In genomic region chr22:32721328-32722180, GRCh38 we compare ENCODE assay signal across 25 cellular contexts.
A peak's percentile ranks its signal among the peaks of the same experiment; 100 is the strongest.
DNase-seq lines count a peak whose midpoint lies in the region; ATAC-seq, FAIRE-seq and TF ChIP-seq lines count a peak whose summit lies in the region.
"Had no signal": no experiment of that assay in that cellular context is flagged by ENCODE, and none has a peak within 500 bp of the region (broad histone marks: within the 10 kb centered on the region; RNA-seq: fewer than 3 reads in every experiment).

No MANE protein-coding gene starts in this region.

- H2AK9ac ChIP-seq in IMR-90 (replicated peaks; ENCODE audit: low read depth, low read length, poor library complexity) = peak overlapping the region; percentile 43

- CTCF ChIA-PET in IMR-90 (lab: Yijun Ruan, JAX) = interaction anchor here (1.3 kb wide), 1 partner anchor 75 kb away, joined by 4 read pairs; no protein-coding TSS in a partner anchor

- peaks cover 28% of the 10 kb centered on the region for H3K9me1 ChIP-seq in IMR-90 (ENCODE audit: insufficient read depth, low read length)

- H3K4me2 ChIP-seq in BLaER1 treated with 17β-estradiol and CSF1 and Interleukin-3, amounts not matched to agents 10 nM and 100 nM = peak overlapping the region; percentile 30 to 88 (median 82); a peak in 21 of 22 replicates
- H3K4me2 ChIP-seq in IMR-90 (ENCODE audit: low read depth, low read length) = no peak overlapping the region

- H2BK20ac ChIP-seq in IMR-90 (ENCODE audit: low read depth, low read length) = peak overlapping the region; percentile 76; the same call in 1 of the 2 replicates

- no peak overlapping the region for H3K56ac ChIP-seq in IMR-90 (ENCODE audit: extremely low read depth, insufficient read depth, low read length)

- intact Hi-C loops in IMR-90 (cut with micrococcal nuclease) (loop anchor here (5.0 kb wide), 1 partner anchor 39 kb away; no protein-coding TSS in a partner anchor), natural killer cell (cut with micrococcal nuclease) (no loop called here)

- peaks cover 66% of the 10 kb centered on the region for H3K4me1 Mint-ChIP-seq in chondrocyte (ENCODE audit: low read depth)
- peaks cover 35 to 37% of the 10 kb centered on the region in 2 donors for H3K4me1 Mint-ChIP-seq in natural killer cell

- POLR2A ChIA-PET in IMR-90 (lab: Charles Lee; ENCODE audit: unreplicated experiment) = no interaction called here

- H3K27ac Mint-ChIP-seq in chondrocyte (ENCODE audit: unreplicated experiment) = peak overlapping the region; percentile 76
- H3K27ac Mint-ChIP-seq in natural killer cell = no peak overlapping the region

- in situ Hi-C loops in IMR-90 (cut with MboI; ENCODE audit: low sequenced_read_pairs) = no loop called here

- H3K79me1 ChIP-seq in IMR-90 (ENCODE audit: low read depth in 1 of 2, low read length in 2 of 2) = no peaks in the 10 kb centered on the region; a peak in 1 of 4 replicates

- peak overlapping the region; percentile 11 for H2BK5ac ChIP-seq in IMR-90 (ENCODE audit: low read depth, low read length, poor library complexity, severe bottlenecking)

- H2AFZ ChIP-seq in IMR-90 (replicated peaks; ENCODE audit: low read length, poor library complexity) = no peak overlapping the region

- dilution Hi-C loops in IMR-90 (cut with HindIII; ENCODE audit: low sequenced_read_pairs, unreplicated experiment) = no loop called here

- BruUV-seq in IMR-90 (replicated peaks; lab: Mats Ljungman, UMichigan) = no TSS peak

- 100% methylated on average over 4 of the region's 5 CpGs; no CpG with 5 or more reads in 1 of the 2 experiments for WGBS in IMR-90 (ENCODE audit: extremely low coverage in 2 of 2, insufficient read length in 1 of 2), 2 experiments

- H3K27me3 Mint-ChIP-seq in chondrocyte (ENCODE audit: low read depth) = peaks cover 3% of the 10 kb centered on the region
- H3K27me3 Mint-ChIP-seq in natural killer cell (ENCODE audit: low read depth in 2 of 2) = peaks cover 7 to 13% of the 10 kb centered on the region in 2 donors

- H3K36me3 Mint-ChIP-seq in chondrocyte (ENCODE audit: low read depth) = peaks cover 2% of the 10 kb centered on the region
- no peaks in the 10 kb centered on the region for H3K36me3 Mint-ChIP-seq in natural killer cell

- no peaks in the 10 kb centered on the region for H4K20me1 ChIP-seq in BLaER1 treated with 17β-estradiol and CSF1 and Interleukin-3, amounts not matched to agents 10 nM and 100 nM
- no peaks in the 10 kb centered on the region for H4K20me1 ChIP-seq in IMR-90 (ENCODE audit: insufficient read depth, low read length)

- peaks cover 0 to 30% (median 7%) of the 10 kb centered on the region in 11 experiments; a peak in 7 of 22 replicates for H3K27me3 ChIP-seq in BLaER1 treated with 17β-estradiol and CSF1 and Interleukin-3, amounts not matched to agents 10 nM and 100 nM
- no peaks in the 10 kb centered on the region for H3K27me3 ChIP-seq in IMR-90 (ENCODE audit: control insufficient read depth, insufficient read depth, low read length)
- H3K27me3 ChIP-seq: adrenal gland, brain microvascular endothelial cell, gastrocnemius medialis had no signal

- TF ChIP-seq POLR2A in IMR-90 (IDR thresholded peaks at IDR 0.05; ENCODE audit: low read depth, low read length) = no peak

- H3K9me3 Mint-ChIP-seq in chondrocyte (ENCODE audit: low read depth) = peaks cover 8% of the 10 kb centered on the region
- H3K9me3 Mint-ChIP-seq in natural killer cell = no peaks in the 10 kb centered on the region

- H3K36me3 ChIP-seq in BLaER1 treated with 17β-estradiol and CSF1 and Interleukin-3, amounts not matched to agents 10 nM and 100 nM = no peaks in the 10 kb centered on the region
- H3K36me3 ChIP-seq in IMR-90 (ENCODE audit: control insufficient read depth, insufficient read depth, low read length) = no peaks in the 10 kb centered on the region
- H3K36me3 ChIP-seq: adrenal gland, brain microvascular endothelial cell, gastrocnemius medialis had no signal

- peak overlapping the region; percentile 48 for H4K91ac ChIP-seq in IMR-90 (ENCODE audit: insufficient read depth, low read depth, low read length)

- peak overlapping the region in 1 of 2 experiments; percentile 49; a peak in 1 of 4 replicates for H4K8ac ChIP-seq in IMR-90 (ENCODE audit: low read depth in 2 of 2, low read length in 2 of 2)

- H2BK120ac ChIP-seq in IMR-90 (ENCODE audit: low read depth, low read length) = peak overlapping the region; percentile 88

- no peak overlapping the region for H3K4me3 ChIP-seq in BLaER1 treated with 17β-estradiol and CSF1 and Interleukin-3, amounts not matched to agents 10 nM and 100 nM
- no peak overlapping the region for H3K4me3 ChIP-seq in IMR-90 (ENCODE audit: insufficient read depth, low read depth, low read length)
- H3K4me3 ChIP-seq: adrenal gland, gastrocnemius medialis, skin epidermis had no signal

- peak overlapping the region; percentile 86; the same call in 1 of the 3 replicates for H2BK15ac ChIP-seq in IMR-90 (ENCODE audit: low read depth, low read length)

- TF ChIP-seq CTCF in IMR-90 (conservative IDR thresholded peaks at IDR 0.05; ENCODE audit: low read depth, low read length) (no peak), chondrocyte (IDR thresholded peaks at IDR 0.05) (no peak), natural killer cell (IDR thresholded peaks at IDR 0.05) (no peak)

- TF ChIP-seq RAD21 in IMR-90 (IDR thresholded peaks at IDR 0.05; ENCODE audit: low read length) = no peak

- no peak overlapping the region for H3K27ac ChIP-seq in BLaER1 treated with 17β-estradiol and CSF1 and Interleukin-3, amounts not matched to agents 10 nM and 100 nM
- no peak overlapping the region for H3K27ac ChIP-seq in IMR-90 (ENCODE audit: insufficient read depth, low read length)
- H3K27ac ChIP-seq: brain microvascular endothelial cell, gastrocnemius medialis had no signal

- peak overlapping the region; percentile 83; the same call in 1 of the 2 replicates for H2AK5ac ChIP-seq in IMR-90 (ENCODE audit: low read depth, low read length)

- no peak for ATAC-seq in IMR-90 (ENCODE audit: low read depth)
- ATAC-seq in natural killer cell = no peak

- no peaks in the 10 kb centered on the region; a peak in 1 of 22 replicates for H3K9me3 ChIP-seq in BLaER1 treated with 17β-estradiol and CSF1 and Interleukin-3, amounts not matched to agents 10 nM and 100 nM (replicated peaks in 1 of 11)
- peaks cover 2% of the 10 kb centered on the region for H3K9me3 ChIP-seq in IMR-90 (ENCODE audit: control insufficient read depth, insufficient read depth, low read length)
- H3K9me3 ChIP-seq: adrenal gland, gastrocnemius medialis had no signal

- H3K4me1 ChIP-seq in BLaER1 treated with 17β-estradiol and CSF1 and Interleukin-3, amounts not matched to agents 10 nM and 100 nM = peaks cover 38 to 54% (median 49%) of the 10 kb centered on the region in 10 experiments
- peaks cover 29% of the 10 kb centered on the region for H3K4me1 ChIP-seq in IMR-90 (ENCODE audit: control insufficient read depth, insufficient read depth, low read length)

- peak overlapping the region; percentile 4 for H3K18ac ChIP-seq in IMR-90 (ENCODE audit: low read depth, low read length)

- peak overlapping the region; percentile 32; the same call in 1 of the 2 replicates for H4K5ac ChIP-seq in IMR-90 (ENCODE audit: low read depth, low read length)

- no peak for FAIRE-seq in GM19239 (lab: Jason Lieb, UNC)
- FAIRE-seq: GM12892, H54, HTR-8/SVneo had no signal

- H3K4me3 Mint-ChIP-seq in chondrocyte (ENCODE audit: unreplicated experiment) (no peak overlapping the region), natural killer cell (peak overlapping the region; percentile 2)

- DNase-seq in IMR-90 (no peak), chondrocyte (ENCODE audit: low spot score) (no peak), natural killer cell (no peak), mesenteric fat pad (ENCODE audit: low spot score) (no peak), GM19239 (ENCODE audit: insufficient read length, low spot score) (no peak)
- no peak for DNase-seq in stimulated activated CD4-positive, alpha-beta T cell treated with anti-CD3 and anti-CD28 coated beads, Interleukin-12 subunit alpha, Interleukin-12 subunit beta, amount 100 ng/mL, for 4 hours
- no peak for DNase-seq in activated CD4-positive, alpha-beta T cell treated with anti-CD3 and anti-CD28 coated beads, Interleukin-2, amount 50 U/mL, for 4 hours
- DNase-seq: ACHN; activated CD8-positive, alpha-beta memory T cell treated with anti-CD3 and anti-CD28 coated beads for 24 hours; activated gamma-delta T cell; activated T-cell treated with anti-CD3 and anti-CD28 coated beads, Interleukin-2, amount 50 U/mL, for 1 hour; adrenal gland; effector CD8-positive, alpha-beta T cell; gastrocnemius medialis; NCI-H1092 treated with DMSO at 0.1 percent for 48 hours; NCI-H2081; NCI-H226; nucleus accumbens; SW 1271 had no signal

- peak overlapping the region; percentile 71 for H3K4ac ChIP-seq in IMR-90 (ENCODE audit: low read depth, low read length)

- no peak overlapping the region for H3K9ac ChIP-seq in BLaER1 treated with 17β-estradiol and CSF1 and Interleukin-3, amounts not matched to agents 10 nM and 100 nM
- no peak overlapping the region for H3K9ac ChIP-seq in IMR-90 (ENCODE audit: low read depth, low read length)

- peak overlapping the region; percentile 79 for H3K14ac ChIP-seq in IMR-90 (replicated peaks; ENCODE audit: low read depth, low read length)

- H3K23ac ChIP-seq in IMR-90 (ENCODE audit: low read depth, low read length) = peak overlapping the region; percentile 36; the same call in 1 of the 2 replicates

TF ChIP-seq in IMR-90, 13 proteins besides CTCF, POLR2A, EP300 and RAD21 (continues in another document):
- no peak for TF ChIP-seq MAZ (IDR thresholded peaks at IDR 0.05; ENCODE audit: borderline replicate concordance, low read depth, low read length)
- TF ChIP-seq SMC3 (IDR thresholded peaks at IDR 0.05; ENCODE audit: low read depth, low read length) = no peak
- no peak for TF ChIP-seq CEBPB (IDR thresholded peaks at IDR 0.05; ENCODE audit: low read depth, low read length)
- TF ChIP-seq BHLHE40 (IDR thresholded peaks at IDR 0.05; ENCODE audit: low read depth, low read length) = no peak
- TF ChIP-seq CHD1 (IDR thresholded peaks at IDR 0.05; ENCODE audit: low read depth, low read length) = no peak
- no peak for TF ChIP-seq FOS (IDR thresholded peaks at IDR 0.05; ENCODE audit: low read depth, low read length)
- TF ChIP-seq RCOR1 (IDR thresholded peaks at IDR 0.05; ENCODE audit: insufficient replicate concordance, low read length) = no peak
- no peak for TF ChIP-seq NFE2L2 (IDR thresholded peaks at IDR 0.05; ENCODE audit: low read depth, low read length)
- no peak for TF ChIP-seq ELK1 (IDR thresholded peaks at IDR 0.05; ENCODE audit: borderline replicate concordance, low read depth, low read length)
- no peak for TF ChIP-seq MAFK (IDR thresholded peaks at IDR 0.05; ENCODE audit: low read depth, low read length)
